ENCODE assay signal across 1 cellular context in genomic region chr15:94383041-94383440, GRCh38.
TF ChIP-seq lines count a peak whose summit lies in the region.

No MANE protein-coding gene starts in this region.

TF ChIP-seq in GM12878, 131 proteins besides CTCF, POLR2A, EP300 and RAD21 (continued from another document):
- TF ChIP-seq ZNF592 (IDR thresholded peaks at IDR 0.05) (no peak), SPI1 (IDR thresholded peaks at IDR 0.05; ENCODE audit: borderline replicate concordance, insufficient read depth, low read depth, low read length) (peak; percentile 58; the same call in 1 of the 2 replicates), REST (IDR thresholded peaks at IDR 0.05; ENCODE audit: low read depth, low read length) (no peak), PBX3 (IDR thresholded peaks at IDR 0.05; ENCODE audit: insufficient replicate concordance, low read depth, low read length) (no peak), RBBP5 (conservative IDR thresholded peaks at IDR 0.05) (no peak)
